Comparison of ENCODE assay signal across 9 cellular contexts in genomic region chr10:93815304-93816091, GRCh38. TPM values are rescaled to one million over a fixed set of nuclear protein-coding genes. Genes with fewer than 3 reads are reported as not detected.
DNase-seq lines count a peak whose midpoint lies in the region; ATAC-seq, FAIRE-seq and TF ChIP-seq lines count a peak whose summit lies in the region.
"Had no signal": no experiment of that assay in that cellular context is flagged by ENCODE, and none has a peak within 500 bp of the region (broad histone marks: within the 10 kb centered on the region; RNA-seq: fewer than 3 reads in every experiment).

No MANE protein-coding gene starts in this region.

- no peak for ATAC-seq in T-cell (replicated peaks in 1 of 4)

- peaks cover 4% of the 10 kb centered on the region for H3K4me1 Mint-ChIP-seq in activated naive CD4-positive, alpha-beta T cell treated with anti-CD3 and anti-CD28 coated beads for 36 hours (ENCODE audit: low read depth)
- H3K4me1 Mint-ChIP-seq in T-cell = peaks cover 2 to 9% (median 6%) of the 10 kb centered on the region in 3 donors

- no peak overlapping the region for H3K27ac Mint-ChIP-seq in activated naive CD4-positive, alpha-beta T cell treated with anti-CD3 and anti-CD28 coated beads for 36 hours
- no peak overlapping the region for H3K27ac Mint-ChIP-seq in T-cell

- H3K9ac ChIP-seq in endocrine pancreas (ENCODE audit: control insufficient read depth, insufficient read depth, low read length) = peak overlapping the region; percentile 31

- DNase-seq in GM12891 (ENCODE audit: insufficient read length, low spot score) = no peak
- DNase-seq in NCI-H2227 treated with DMSO at 0.1 percent for 48 hours (lab: John Stamatoyannopoulos, UW) = peak; percentile 22
- peak; percentile 19 for DNase-seq in putamen (ENCODE audit: low spot score)
- no peak for DNase-seq in MV-4-11 (lab: John Stamatoyannopoulos, UW)
- no peak for DNase-seq in NCI-H1105 treated with DMSO at 0.1 percent for 48 hours (lab: John Stamatoyannopoulos, UW)
- DNase-seq in activated naive CD4-positive, alpha-beta T cell treated with anti-CD3 and anti-CD28 coated beads for 36 hours = no peak
- DNase-seq in T-cell = no peak

- intact Hi-C loops in activated naive CD4-positive, alpha-beta T cell treated with anti-CD3 and anti-CD28 coated beads for 36 hours (cut with micrococcal nuclease) = loop anchor here (1.0 to 2.0 kb wide), 5 partner anchors 69 to 439 kb away; partner anchors contain the start of genes FRA10AC1 and SLC35G1

- peaks cover 6% of the 10 kb centered on the region for H3K4me1 ChIP-seq in endocrine pancreas (ENCODE audit: control insufficient read depth, insufficient read depth, low read length)

- CTCF ChIA-PET in activated naive CD4-positive, alpha-beta T cell treated with anti-CD3 and anti-CD28 coated beads for 36 hours (lab: Charles Lee) = interaction anchor here (0.5 to 2.2 kb wide), 18 partner anchors 8 to 438 kb away, joined by 3 to 20 read pairs (median 3); partner anchors contain the start of gene FRA10AC1
- CTCF ChIA-PET in T-cell (lab: Charles Lee) = interaction anchor here (0.5 to 0.9 kb wide), 5 partner anchors 114 to 1394 kb away, joined by 3 to 7 read pairs (median 3); no protein-coding TSS in a partner anchor

- H3K36me3 Mint-ChIP-seq in activated naive CD4-positive, alpha-beta T cell treated with anti-CD3 and anti-CD28 coated beads for 36 hours (ENCODE audit: low read depth) = no peaks in the 10 kb centered on the region
- no peaks in the 10 kb centered on the region for H3K36me3 Mint-ChIP-seq in T-cell

- no peaks in the 10 kb centered on the region for H3K9me3 Mint-ChIP-seq in activated naive CD4-positive, alpha-beta T cell treated with anti-CD3 and anti-CD28 coated beads for 36 hours
- H3K9me3 Mint-ChIP-seq in T-cell = no peaks in the 10 kb centered on the region

- no peaks in the 10 kb centered on the region for H3K27me3 ChIP-seq in endocrine pancreas (ENCODE audit: control insufficient read depth, insufficient read depth, low read length)

- no peaks in the 10 kb centered on the region for H3K36me3 ChIP-seq in endocrine pancreas (ENCODE audit: control insufficient read depth, insufficient read depth, low read length)

- no peaks in the 10 kb centered on the region for H3K9me3 ChIP-seq in endocrine pancreas (ENCODE audit: control insufficient read depth, low read length)

- FAIRE-seq in GM12891 (lab: Jason Lieb, UNC) = peak; percentile 13
- FAIRE-seq: bronchial epithelial cell had no signal

- no peak overlapping the region for H3K4me3 Mint-ChIP-seq in activated naive CD4-positive, alpha-beta T cell treated with anti-CD3 and anti-CD28 coated beads for 36 hours
- no peak overlapping the region for H3K4me3 Mint-ChIP-seq in T-cell

- peak overlapping the region; percentile 40 for H3K4me3 ChIP-seq in endocrine pancreas (ENCODE audit: control insufficient read depth, insufficient read depth, low read length)

- TF ChIP-seq POLR2A in GM12891 (IDR thresholded peaks at IDR 0.05; ENCODE audit: low read depth, low read length) = no peak

- POLR2A ChIA-PET in T-cell (lab: Charles Lee) = no interaction called here

- peaks cover 29% of the 10 kb centered on the region for H3K27me3 Mint-ChIP-seq in activated naive CD4-positive, alpha-beta T cell treated with anti-CD3 and anti-CD28 coated beads for 36 hours (ENCODE audit: low read depth)
- H3K27me3 Mint-ChIP-seq in T-cell = peaks cover 40 to 50% of the 10 kb centered on the region in 2 donors

TF ChIP-seq in GM12891, 5 proteins besides CTCF, POLR2A, EP300 and RAD21:
- no peak for TF ChIP-seq SPI1 (IDR thresholded peaks at IDR 0.05; ENCODE audit: low read depth, low read length)
- TF ChIP-seq POLR2AphosphoS5 (IDR thresholded peaks at IDR 0.05; ENCODE audit: low read depth, low read length) = no peak
- TF ChIP-seq PAX5 (IDR thresholded peaks at IDR 0.05; ENCODE audit: insufficient read depth, low read length, severe bottlenecking) = no peak
- no peak for TF ChIP-seq POU2F2 (IDR thresholded peaks at IDR 0.05; ENCODE audit: low read depth, low read length)
- TF ChIP-seq TAF1 (IDR thresholded peaks at IDR 0.05; ENCODE audit: low read depth, low read length) = no peak

RNA-seq across cellular contexts. Expression of gene LGI1, which starts 57.8 kb away (rescaled TPM):
- polyA plus RNA-seq in GM12891 (2012; ENCODE audit: low read depth, missing spikeins) = not detected
- total RNA-seq in activated naive CD4-positive, alpha-beta T cell treated with anti-CD3 and anti-CD28 coated beads for 36 hours = not detected
- total RNA-seq in T-cell = not detected
- total RNA-seq: bronchial epithelial cell had no signal

Comparison
In these comparisons a context has a peak if more than half of its experiments do, and no peak if none do; other contexts are left out.
1. DNase-seq: peak in NCI-H2227 treated with DMSO at 0.1 percent for 48 hours (single experiment) and putamen (single experiment); none in GM12891 (single experiment), MV-4-11 (single experiment), NCI-H1105 treated with DMSO at 0.1 percent for 48 hours (single experiment), activated naive CD4-positive, alpha-beta T cell treated with anti-CD3 and anti-CD28 coated beads for 36 hours (single experiment) and T-cell (0 of 34).